ENCODE assay signal across 20 cellular contexts in the genomic region with DNA sequence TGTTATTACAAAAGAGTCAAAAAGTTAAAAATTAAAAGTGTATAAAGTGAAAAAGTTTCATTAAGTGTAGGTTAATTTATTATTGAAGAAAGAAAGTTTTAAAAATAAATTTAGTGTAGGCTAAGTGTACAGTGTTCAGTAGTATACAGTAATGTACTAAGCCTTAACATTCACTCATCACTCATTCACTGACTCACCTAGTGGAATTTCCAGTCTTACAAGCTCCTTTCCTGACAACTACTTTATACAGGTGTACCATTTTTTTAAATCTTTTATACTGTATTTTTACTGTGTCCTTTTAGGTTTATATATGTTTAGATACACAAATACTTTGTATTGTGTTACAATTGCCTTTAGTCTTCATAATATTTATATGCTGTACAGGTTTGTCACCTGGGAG.
"Had no signal": no experiment of that assay in that cellular context is flagged by ENCODE, and none has a peak within 500 bp of the region (broad histone marks: within the 10 kb centered on the region; RNA-seq: fewer than 3 reads in every experiment).

No MANE protein-coding gene starts in this region.

- H3K36me3 ChIP-seq: cardiac muscle cell, esophagus squamous epithelium, heart left ventricle, lower lobe of right lung, tibial artery had no signal

- H3K27me3 ChIP-seq: cardiac muscle cell, esophagus squamous epithelium, heart left ventricle, tibial artery had no signal

- H3K4me3 Mint-ChIP-seq: activated CD4-positive, alpha-beta memory T cell treated with anti-CD3 and anti-CD28 coated beads, Interleukin-2, amount 10 ng/mL, durations not matched to agents 7 days and 5 days; activated CD4-positive, alpha-beta T cell treated with anti-CD3 and anti-CD28 coated beads, Interleukin-2, amount 10 ng/mL, durations not matched to agents 24 days and 14 days; activated naive CD4-positive, alpha-beta T cell treated with anti-CD3 and anti-CD28 coated beads, Interleukin-2, amount 10 ng/mL, durations not matched to agents 7 days and 5 days; naive B cell; neural crest cell; stimulated activated naive CD8-positive, alpha-beta T cell treated with anti-CD3 and anti-CD28 coated beads, Interleukin-15, amount 100 ng/mL, for 72 hours; T-helper 2 cell treated with Interferon-gamma antibody and Interleukin-4, amounts not matched to agents 5 μg/mL and 100 μg/mL, for 36 hours had no signal

- H3K36me3 Mint-ChIP-seq: activated naive CD4-positive, alpha-beta T cell treated with anti-CD3 and anti-CD28 coated beads, Interleukin-2, amount 10 ng/mL, durations not matched to agents 7 days and 5 days; naive B cell had no signal

- H3K9me3 Mint-ChIP-seq: activated CD4-positive, alpha-beta T cell treated with anti-CD3 and anti-CD28 coated beads, Interleukin-2, amount 10 ng/mL, durations not matched to agents 24 days and 14 days; activated naive CD4-positive, alpha-beta T cell treated with anti-CD3 and anti-CD28 coated beads, Interleukin-2, amount 10 ng/mL, durations not matched to agents 7 days and 5 days had no signal

- H3K27me3 Mint-ChIP-seq: activated CD4-positive, alpha-beta memory T cell treated with anti-CD3 and anti-CD28 coated beads, Interleukin-2, amount 10 ng/mL, durations not matched to agents 7 days and 5 days; activated CD4-positive, alpha-beta T cell treated with anti-CD3 and anti-CD28 coated beads, Interleukin-2, amount 10 ng/mL, durations not matched to agents 24 days and 14 days; activated naive CD4-positive, alpha-beta T cell treated with anti-CD3 and anti-CD28 coated beads, Interleukin-2, amount 10 ng/mL, durations not matched to agents 7 days and 5 days; naive B cell; stimulated activated naive CD8-positive, alpha-beta T cell treated with anti-CD3 and anti-CD28 coated beads, Interleukin-15, amount 100 ng/mL, for 72 hours had no signal

- H3K9me3 ChIP-seq: esophagus squamous epithelium, heart left ventricle, lower lobe of right lung, tibial artery had no signal

- H3K27ac Mint-ChIP-seq: activated CD4-positive, alpha-beta memory T cell treated with anti-CD3 and anti-CD28 coated beads, Interleukin-2, amount 10 ng/mL, durations not matched to agents 7 days and 5 days; activated CD4-positive, alpha-beta T cell treated with anti-CD3 and anti-CD28 coated beads, Interleukin-2, amount 10 ng/mL, durations not matched to agents 24 days and 14 days; activated naive CD4-positive, alpha-beta T cell treated with anti-CD3 and anti-CD28 coated beads, Interleukin-2, amount 10 ng/mL, durations not matched to agents 7 days and 5 days; stimulated activated naive CD8-positive, alpha-beta T cell treated with anti-CD3 and anti-CD28 coated beads, Interleukin-15, amount 100 ng/mL, for 72 hours; T-helper 2 cell treated with Interferon-gamma antibody and Interleukin-4, amounts not matched to agents 5 μg/mL and 100 μg/mL, for 36 hours had no signal

- H3K4me1 ChIP-seq: esophagus squamous epithelium, heart left ventricle, lower lobe of right lung, tibial artery had no signal

- H3K4me3 ChIP-seq: cardiac muscle cell, esophagus squamous epithelium, heart left ventricle, lower lobe of right lung, tibial artery had no signal

- H3K27ac ChIP-seq: cardiac muscle cell, esophagus squamous epithelium, heart left ventricle, lower lobe of right lung, tibial artery, VCaP had no signal

- ATAC-seq: activated CD4-positive, CD25-positive, alpha-beta regulatory T cell treated with anti-CD3 and anti-CD28 coated beads, Interleukin-2, amount 50 U/mL, for 24 hours; heart left ventricle; left lobe of liver; lower lobe of right lung; stimulated activated naive CD8-positive, alpha-beta T cell treated with anti-CD3 and anti-CD28 coated beads, Interleukin-15, amount 100 ng/mL, for 72 hours had no signal

- H3K4me1 Mint-ChIP-seq: activated CD4-positive, alpha-beta memory T cell treated with anti-CD3 and anti-CD28 coated beads, Interleukin-2, amount 10 ng/mL, durations not matched to agents 7 days and 5 days; activated CD4-positive, alpha-beta T cell treated with anti-CD3 and anti-CD28 coated beads, Interleukin-2, amount 10 ng/mL, durations not matched to agents 24 days and 14 days; activated naive CD4-positive, alpha-beta T cell treated with anti-CD3 and anti-CD28 coated beads, Interleukin-2, amount 10 ng/mL, durations not matched to agents 7 days and 5 days; naive B cell; neural crest cell; stimulated activated naive CD8-positive, alpha-beta T cell treated with anti-CD3 and anti-CD28 coated beads, Interleukin-15, amount 100 ng/mL, for 72 hours had no signal

- FAIRE-seq: islet of Langerhans, urothelium cell line had no signal

- DNase-seq: activated CD4-positive, alpha-beta memory T cell treated with anti-CD3 and anti-CD28 coated beads, Interleukin-2, amount 10 ng/mL, durations not matched to agents 7 days and 5 days; activated CD4-positive, alpha-beta T cell treated with anti-CD3 and anti-CD28 coated beads, Interleukin-2, amount 10 ng/mL, durations not matched to agents 24 days and 14 days; activated effector memory CD4-positive, alpha-beta T cell treated with anti-CD3 and anti-CD28 coated beads, Interleukin-2, amount 50 U/mL, for 16 hours; activated naive CD4-positive, alpha-beta T cell treated with anti-CD3 and anti-CD28 coated beads, Interleukin-2, amount 10 ng/mL, durations not matched to agents 7 days and 5 days; amygdala; esophagus squamous epithelium; heart left ventricle; lower lobe of right lung; naive B cell; occipital lobe; stimulated activated naive CD8-positive, alpha-beta T cell treated with anti-CD3 and anti-CD28 coated beads, Interleukin-15, amount 100 ng/mL, for 72 hours; tibial artery had no signal
